In genomic region chr3:42661593-42662022, GRCh38 we compare ENCODE assay signal across 13 cellular contexts. TPM values are rescaled to one million over a fixed set of nuclear protein-coding genes. Genes with fewer than 3 reads are reported as not detected.
DNase-seq lines count a peak whose midpoint lies in the region; ATAC-seq and TF ChIP-seq lines count a peak whose summit lies in the region.
"Had no signal": no experiment of that assay in that cellular context is flagged by ENCODE, and none has a peak within 500 bp of the region (broad histone marks: within the 10 kb centered on the region; RNA-seq: fewer than 3 reads in every experiment).

No MANE protein-coding gene starts in this region.

- ATAC-seq in HG03432 (IDR thresholded peaks at IDR 0.05; ENCODE audit: unreplicated experiment), result no peak
- ATAC-seq: PC-3 had no signal

- intact Hi-C loops in posterior vena cava (cut with DNase I), result loop anchor here in 1 of 2 donors (5.0 kb wide), 1 partner anchor 966 kb away; no protein-coding TSS in a partner anchor

- peak; percentile 47 for DNase-seq in activated CD8-positive, alpha-beta memory T cell treated with anti-CD3 and anti-CD28 coated beads, Interleukin-2, amount 50 U/mL, for 48 hours
- DNase-seq in activated CD8-positive, alpha-beta memory T cell treated with anti-CD3 and anti-CD28 coated beads for 24 hours, result no peak
- DNase-seq in GM13976 (ENCODE audit: low spot score) (peak; percentile 24), cerebellar cortex (ENCODE audit: low spot score) (peak; percentile 57), posterior vena cava (ENCODE audit: low spot score) (peak; percentile 77), foreskin melanocyte (no peak), NCI-H2107 (lab: John Stamatoyannopoulos, UW) (no peak)
- DNase-seq: Caco-2, NCI-H1092, PC-3 had no signal

- TF ChIP-seq CTCF in GM13976 (IDR thresholded peaks at IDR 0.05; ENCODE audit: borderline replicate concordance, control extremely low read depth, extremely low read depth, insufficient read depth, missing control alignments), result no peak

- in situ Hi-C loops in GM13976 (cut with MboI; ENCODE audit: low sequenced_read_pairs, unreplicated experiment), result no loop called here

RNA-seq across cellular contexts. Expression of gene ZBTB47, which starts 8.1 kb away (rescaled TPM):
- 100 to 1,000 TPM in 1 of 2 donors, 10 to 100 TPM in 1; 83.8 to 109 TPM for total RNA-seq in posterior vena cava

RNA-seq across cellular contexts. Expression of gene KLHL40, which starts 23.7 kb away (rescaled TPM):
- total RNA-seq in posterior vena cava, result not detected
- total RNA-seq: Caco-2, GM12878, GM23338, PC-3 had no signal

RNA-seq across cellular contexts. Expression of gene HHATL, which starts 41.0 kb away (rescaled TPM):
- 1 to 10 TPM in 1 of 2 donors, under 1 TPM in 1; 0.65 to 1.0 TPM for total RNA-seq in posterior vena cava
- total RNA-seq: Caco-2, GM12878, GM23338, PC-3 had no signal

Comparison
In these comparisons a context has a peak if more than half of its experiments do, and no peak if none do; other contexts are left out.
1. DNase-seq: peak in activated CD8-positive, alpha-beta memory T cell treated with anti-CD3 and anti-CD28 coated beads, Interleukin-2, amount 50 U/mL, for 48 hours (single experiment), GM13976 (single experiment), cerebellar cortex (single experiment) and posterior vena cava (single experiment); none in activated CD8-positive, alpha-beta memory T cell treated with anti-CD3 and anti-CD28 coated beads for 24 hours (single experiment), foreskin melanocyte (single experiment) and NCI-H2107 (single experiment).